Comparison of ENCODE assay signal across 7 cellular contexts in genomic region chr4:71059573-71059972, GRCh38.
A peak's percentile ranks its signal among the peaks of the same experiment; 100 is the strongest.
DNase-seq lines count a peak whose midpoint lies in the region; TF ChIP-seq lines count a peak whose summit lies in the region.
"Not testable (repeated sequence)": the region's sequence is repeated elsewhere in the genome, so short reads cannot be mapped to it uniquely, and the experiment has no call there.

No MANE protein-coding gene starts in this region.

- H3K14ac ChIP-seq in H9 (ENCODE audit: insufficient read depth, low read length) = not testable (repeated sequence)

- H3K9me3 ChIP-seq in H9 (ENCODE audit: control insufficient read depth, low read depth, low read length); neural progenitor cell (ENCODE audit: low read depth): not testable (repeated sequence)

- H3K4me1 ChIP-seq in H9 (ENCODE audit: insufficient read depth, low read length); neural progenitor cell: not testable (repeated sequence)

- H3F3A ChIP-seq in neural progenitor cell (ENCODE audit: low read depth) = not testable (repeated sequence)

- H3K27me3 Mint-ChIP-seq in H9 (ENCODE audit: low read depth); neural progenitor cell (ENCODE audit: insufficient read depth, low read depth): not testable (repeated sequence)

- not testable (repeated sequence) for H3K9ac ChIP-seq in H9 (ENCODE audit: extremely low read depth, insufficient read length, low read length); neural progenitor cell

- peak overlapping the region; percentile 43 for H3K4me2 ChIP-seq in H9 (ENCODE audit: insufficient read depth, insufficient read length, low read length)
- peak overlapping the region; percentile 4 for H3K4me2 ChIP-seq in neural progenitor cell

- H3K4me3 Mint-ChIP-seq in H9 = peak overlapping the region; percentile 62 to 73; a peak in 4 of 5 replicates
- H3K4me3 Mint-ChIP-seq in neural progenitor cell = not testable (repeated sequence)

- H3K4me1 Mint-ChIP-seq in H9, neural progenitor cell: not testable (repeated sequence)

- H3K36me3 Mint-ChIP-seq in H9 (ENCODE audit: insufficient read depth in 1 of 3, low read depth in 3 of 3); neural progenitor cell: not testable (repeated sequence)

- not testable (repeated sequence) for H2BK5ac ChIP-seq in H9 (ENCODE audit: insufficient read length, low read length)

- not testable (repeated sequence) for H3K23me2 ChIP-seq in H9 (ENCODE audit: insufficient read length, low read depth, low read length, poor library complexity, severe bottlenecking)

- H2AFZ ChIP-seq in H9 (ENCODE audit: low read length); neural progenitor cell (replicated peaks): not testable (repeated sequence)

- not testable (repeated sequence) for H3K23ac ChIP-seq in H9 (ENCODE audit: insufficient read length, low read depth, low read length)

- not testable (repeated sequence) for TF ChIP-seq CTCF in H9 (conservative IDR thresholded peaks at IDR 0.05); neural progenitor cell (IDR thresholded peaks at IDR 0.05)

- not testable (repeated sequence) for H3T11ph ChIP-seq in H9 (ENCODE audit: low read length)

- H2BK15ac ChIP-seq in H9 (ENCODE audit: low read depth, low read length) = not testable (repeated sequence)

- H4K20me1 ChIP-seq in H9 (ENCODE audit: control insufficient read depth, insufficient read depth, insufficient read length); neural progenitor cell (ENCODE audit: low read depth): not testable (repeated sequence)

- not testable (repeated sequence) for H3K4me3 ChIP-seq in neural progenitor cell

- not testable (repeated sequence) for H3K79me2 ChIP-seq in H9 (ENCODE audit: insufficient read depth, low read length); neural progenitor cell (ENCODE audit: low read depth)

- H3K79me1 ChIP-seq in H9 (ENCODE audit: insufficient read depth, low read depth, low read length, poor library complexity, severe bottlenecking) = not testable (repeated sequence)

- H3K4ac ChIP-seq in H9 (ENCODE audit: low read depth, low read length) = not testable (repeated sequence)

- not testable (repeated sequence) for H2BK12ac ChIP-seq in H9 (ENCODE audit: insufficient read length, low read depth, low read length)

- no CpG with 5 or more reads among the region's 16 CpGs for WGBS in H9 (ENCODE audit: extremely low coverage, insufficient read length, low lambda C conversion rate)

- not testable (repeated sequence) for H2BK20ac ChIP-seq in H9 (ENCODE audit: low read depth, low read length, poor library complexity, severe bottlenecking)

- not testable (repeated sequence) for H3K56ac ChIP-seq in H9 (ENCODE audit: insufficient read length, low read depth, low read length)

- H3K27ac Mint-ChIP-seq in H9 = peak overlapping the region; percentile 51 to 99 (median 94); a peak in 6 of 7 replicates
- H3K27ac Mint-ChIP-seq in neural progenitor cell = not testable (repeated sequence)

- not testable (repeated sequence) for H4K8ac ChIP-seq in H9 (replicated peaks; ENCODE audit: insufficient read length, low read depth, low read length)

- not testable (repeated sequence) for H4K5ac ChIP-seq in H9 (ENCODE audit: insufficient read length, low read depth, low read length)

- H4K91ac ChIP-seq in H9 (ENCODE audit: insufficient read length, low read depth, low read length) = not testable (repeated sequence)

- DNase-seq in H9 (peak; percentile 43), NCI-H1436 (lab: John Stamatoyannopoulos, UW) (peak; percentile 71), NCI-H2171 (lab: John Stamatoyannopoulos, UW) (peak; percentile 19), NCI-H748 (lab: John Stamatoyannopoulos, UW; ENCODE audit: unreplicated experiment) (peak; percentile 62), SW480 (ENCODE audit: low spot score) (peak; percentile 48), iPS DF 4.7 (ENCODE audit: extremely low read depth, low spot score) (peak; percentile 9)
- not testable (repeated sequence) for DNase-seq in neural progenitor cell (ENCODE audit: low spot score)

- H3K36me3 ChIP-seq in neural progenitor cell = not testable (repeated sequence)

- H3K18ac ChIP-seq in H9 (ENCODE audit: insufficient read length, low read depth, low read length) = not testable (repeated sequence)

- not testable (repeated sequence) for H3K27me3 ChIP-seq in H9 (ENCODE audit: insufficient read depth, low read length); neural progenitor cell

- not testable (repeated sequence) for H2BK120ac ChIP-seq in H9 (ENCODE audit: low read depth, low read length, poor library complexity, severe bottlenecking)

- not testable (repeated sequence) for H2AK5ac ChIP-seq in H9 (ENCODE audit: insufficient read length, low read length)

- not testable (repeated sequence) for H3K9me3 Mint-ChIP-seq in H9, neural progenitor cell

- not testable (repeated sequence) for H3K27ac ChIP-seq in H9 (ENCODE audit: insufficient read length, low read depth, low read length); neural progenitor cell
